In the genomic region with DNA sequence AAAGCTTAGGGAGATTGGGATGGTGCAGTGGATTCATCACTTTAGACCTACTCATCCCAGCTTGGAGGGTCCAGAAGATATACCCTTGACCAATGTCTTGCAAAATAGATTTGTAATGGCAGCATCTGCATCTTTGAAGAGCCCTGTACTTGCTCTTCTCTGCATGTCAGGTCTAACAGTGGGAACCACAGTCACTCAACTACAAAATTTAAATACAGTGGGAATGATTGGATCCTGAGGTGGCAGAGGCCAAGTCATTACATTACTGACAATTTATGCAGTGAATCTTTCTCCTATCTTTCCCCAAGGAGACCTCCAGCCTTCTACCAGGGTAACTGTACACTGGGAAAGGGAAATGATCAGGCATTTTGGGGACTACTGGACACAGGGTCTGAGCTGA, we compare ENCODE assay signal across 10 cellular contexts. TPM values are rescaled to one million over a fixed set of nuclear protein-coding genes. Genes with fewer than 3 reads are reported as not detected.
"Had no signal": no experiment of that assay in that cellular context is flagged by ENCODE, and none has a peak within 500 bp of the region (broad histone marks: within the 10 kb centered on the region; RNA-seq: fewer than 3 reads in every experiment).

No MANE protein-coding gene starts in this region.

- H3K4me3 ChIP-seq: GM23248 had no signal

- H3K27ac ChIP-seq: GM23248, HL-60 had no signal

- ATAC-seq: HepG2 had no signal

- H3K9ac ChIP-seq: GM23248 had no signal

- H3K4me3 Mint-ChIP-seq: H9, HFFc6 had no signal

- H3K4me1 Mint-ChIP-seq: IgD-negative memory B cell had no signal

- DNase-seq: GM23248, GOT3, H9, HCEC 1CT, HFFc6, KBM-7 had no signal

- H3K9me3 Mint-ChIP-seq: HFFc6 had no signal

- H3K27ac Mint-ChIP-seq: H9, HFFc6, IgD-negative memory B cell had no signal

RNA-seq across cellular contexts. Expression of a gene that starts 8.2 kb away (rescaled TPM):
- total RNA-seq: GM23248, H9, HepG2, HFFc6, HT1080 had no signal
- polyA plus RNA-seq: GM23248, HepG2, IgD-negative memory B cell had no signal

RNA-seq across cellular contexts. Expression of a gene that starts 18.7 kb away (rescaled TPM):
- total RNA-seq: GM23248, H9, HepG2, HFFc6, HT1080 had no signal
- polyA plus RNA-seq: GM23248, HepG2, IgD-negative memory B cell had no signal

RNA-seq across cellular contexts. Expression of a gene that starts 22.1 kb away (rescaled TPM):
- total RNA-seq: GM23248, H9, HepG2, HFFc6, HT1080 had no signal
- polyA plus RNA-seq: GM23248, HepG2, IgD-negative memory B cell had no signal
